Comparison of ENCODE assay signal across 21 cellular contexts in genomic region chr19:39469036-39469435, GRCh38. TPM values are rescaled to one million over a fixed set of nuclear protein-coding genes. Genes with fewer than 3 reads are reported as not detected.
"Had no signal": no experiment of that assay in that cellular context is flagged by ENCODE, and none has a peak within 500 bp of the region (broad histone marks: within the 10 kb centered on the region; RNA-seq: fewer than 3 reads in every experiment).

No MANE protein-coding gene starts in this region.

- ATAC-seq: activated CD4-positive, CD25-positive, alpha-beta regulatory T cell treated with anti-CD3 and anti-CD28 coated beads, Interleukin-2, amount 50 U/mL, for 24 hours; left lobe of liver; stimulated activated memory B cell treated with anti-CD40 and anti-IgM and Interleukin-4, amounts not matched to agents 10 μg/mL and 1 μg/mL and 100 μg/mL, for 72 hours had no signal

- H3K27ac Mint-ChIP-seq: stimulated activated memory B cell treated with anti-CD40 and anti-IgM and Interleukin-4, amounts not matched to agents 10 μg/mL and 1 μg/mL and 100 μg/mL, for 72 hours had no signal

- H3K4me3 Mint-ChIP-seq: activated naive CD4-positive, alpha-beta T cell treated with anti-CD3 and anti-CD28 coated beads for 36 hours; nephron progenitor cell; stimulated activated memory B cell treated with anti-CD40 and anti-IgM and Interleukin-4, amounts not matched to agents 10 μg/mL and 1 μg/mL and 100 μg/mL, for 72 hours had no signal

- DNase-seq: activated CD4-positive, alpha-beta T cell treated with anti-CD3 and anti-CD28 coated beads, Interleukin-2, amount 50 U/mL, for 1 hour; activated naive CD4-positive, alpha-beta T cell treated with anti-CD3 and anti-CD28 coated beads for 36 hours; hypothalamus; nephron progenitor cell; occipital lobe; sigmoid colon; stimulated activated CD4-positive, alpha-beta T cell treated with anti-CD3 and anti-CD28 coated beads, Interleukin-4, amount 100 ng/mL, for 4 hours; T-helper 1 cell; thyroid gland had no signal

- H3K27me3 Mint-ChIP-seq: stimulated activated memory B cell treated with anti-CD40 and anti-IgM and Interleukin-4, amounts not matched to agents 10 μg/mL and 1 μg/mL and 100 μg/mL, for 72 hours had no signal

- H3K27me3 ChIP-seq: ascending aorta, sigmoid colon, thyroid gland had no signal

- H3K4me3 ChIP-seq: ascending aorta, coronary artery, lung, sigmoid colon, thyroid gland had no signal

- H3K9me3 Mint-ChIP-seq: activated naive CD4-positive, alpha-beta T cell treated with anti-CD3 and anti-CD28 coated beads for 36 hours; activated T-helper 2 cell treated with anti-CD3 and anti-CD28 coated beads, Interferon-gamma antibody, Interleukin-2, Interleukin-4, amounts not matched to agents 10 μg/mL and 5 μg/mL and 100 μg/mL, durations not matched to agents 14 hours and 24 hours and 36 hours; nephron progenitor cell; stimulated activated memory B cell treated with anti-CD40 and anti-IgM and Interleukin-4, amounts not matched to agents 10 μg/mL and 1 μg/mL and 100 μg/mL, for 72 hours had no signal

- H3K4me1 Mint-ChIP-seq: nephron progenitor cell had no signal

RNA-seq across cellular contexts. Expression of gene DLL3, which starts 29.7 kb away (rescaled TPM):
- total RNA-seq: ascending aorta, left lobe of liver, lung, subcutaneous adipose tissue, ureter had no signal

RNA-seq across cellular contexts. Expression of gene SELENOV, which starts 45.9 kb away (rescaled TPM):
- total RNA-seq: activated CD8-positive, alpha-beta memory T cell treated with anti-CD3 and anti-CD28 coated beads for 36 hours; activated naive CD4-positive, alpha-beta T cell treated with anti-CD3 and anti-CD28 coated beads for 36 hours; activated T-helper 2 cell treated with anti-CD3 and anti-CD28 coated beads, Interferon-gamma antibody, Interleukin-2, Interleukin-4, amounts not matched to agents 10 μg/mL and 5 μg/mL and 100 μg/mL, durations not matched to agents 14 hours and 24 hours and 36 hours; ascending aorta; left lobe of liver; lung; myocyte; occipital lobe; renal cortical epithelial cell; sigmoid colon; subcutaneous adipose tissue; ureter had no signal
